In the genomic region with DNA sequence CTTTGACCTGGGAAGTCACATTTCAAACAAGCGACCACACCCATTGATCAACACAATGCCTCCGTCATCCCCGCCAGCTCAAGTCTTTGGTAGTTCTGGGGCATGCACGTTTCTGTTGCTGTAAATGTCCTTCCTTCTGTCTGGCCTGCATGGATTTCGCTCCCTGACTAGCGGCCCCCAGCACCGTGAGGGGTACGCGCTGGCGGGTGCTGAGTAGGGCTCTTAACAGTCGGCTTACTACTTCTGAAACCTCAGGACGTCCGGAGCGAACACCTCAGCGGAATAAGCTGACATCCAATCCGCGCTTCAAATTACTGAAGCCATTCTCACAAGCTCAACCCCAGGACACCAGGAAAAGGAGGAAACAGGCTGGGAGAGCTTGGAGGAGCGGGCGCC, we compare ENCODE assay signal across 7 cellular contexts. TPM values are rescaled to one million over a fixed set of nuclear protein-coding genes. Genes with fewer than 3 reads are reported as not detected.
DNase-seq lines count a peak whose midpoint lies in the region; ATAC-seq, FAIRE-seq and TF ChIP-seq lines count a peak whose summit lies in the region.

No MANE protein-coding gene starts in this region.

- peaks cover 22 to 40% (median 24%) of the 10 kb centered on the region in 3 donors for H3K4me1 ChIP-seq in pancreas

- intact Hi-C loops in pancreas (cut with DNase I) = no loop called here

- WGBS in pancreas, 2 donors = 0% methylated on average over 19 of the region's 19 CpGs

- no peak for TF ChIP-seq CTCF in GM12875 (IDR thresholded peaks at IDR 0.05; ENCODE audit: borderline replicate concordance, insufficient read depth, low read depth, low read length)
- no peak for TF ChIP-seq CTCF in fibroblast of pulmonary artery (IDR thresholded peaks at IDR 0.05; ENCODE audit: low read length, missing control alignments)
- no peak for TF ChIP-seq CTCF in pancreas (IDR thresholded peaks at IDR 0.05)

- peak overlapping the region; percentile 90 for H3K27ac ChIP-seq in KOPT-K1 (ENCODE audit: low read depth, low read length, poor library complexity, severe bottlenecking)
- peak overlapping the region; percentile 98 to 99 (median 98) for H3K27ac ChIP-seq in pancreas

- peak; percentile 36 for ATAC-seq in GM21723 (IDR thresholded peaks at IDR 0.05; ENCODE audit: unreplicated experiment)
- peak in 3 of 4 donors; percentile 5 to 21 (median 12) for ATAC-seq in pancreas

- H3K27me3 ChIP-seq in pancreas = no peaks in the 10 kb centered on the region

- H3K36me3 ChIP-seq in KOPT-K1 (ENCODE audit: insufficient read depth, low read length) (peaks cover 11% of the 10 kb centered on the region), pancreas (no peaks in the 10 kb centered on the region)

- H3K9me3 ChIP-seq in KOPT-K1 (ENCODE audit: insufficient read depth, low read length, poor library complexity, severe bottlenecking) (no peaks in the 10 kb centered on the region), pancreas (no peaks in the 10 kb centered on the region)

- DNase-seq in activated CD8-positive, alpha-beta memory T cell treated with anti-CD3 and anti-CD28 coated beads, Interleukin-2, amount 50 U/mL, for 1 hour (ENCODE audit: extremely low read depth) = peak; percentile 16
- DNase-seq in fibroblast of pulmonary artery (ENCODE audit: low read depth) (peak; percentile 31), pancreas (no peak), NCI-H446 treated with DMSO at 0.1 percent for 48 hours (lab: John Stamatoyannopoulos, UW) (no peak)

- no peak for FAIRE-seq in pancreas (lab: Jason Lieb, UNC)

- H3K4me3 ChIP-seq in GM12875 (ENCODE audit: low read depth, low read length) (peak overlapping the region; percentile 98), fibroblast of pulmonary artery (replicated peaks; ENCODE audit: low read depth, low read length) (peak overlapping the region; percentile 81), pancreas (peak overlapping the region; percentile 50 to 95 (median 80))

RNA-seq across cellular contexts. Expression of gene NUDCD3, which starts 0.5 kb away (rescaled TPM):
- 10 to 100 TPM; 32.9 to 62.1 (median 37.2) TPM for total RNA-seq in pancreas
- polyA plus RNA-seq in pancreas = 10 to 100 TPM; 22.4 to 24.1 TPM

RNA-seq across cellular contexts. Expression of gene NPC1L1, which starts 51.2 kb away (rescaled TPM):
- under 1 TPM; 0.20 to 0.98 (median 0.60) TPM for total RNA-seq in pancreas
- polyA plus RNA-seq in pancreas = 1 to 10 TPM in 1 of 2 donors, under 1 TPM in 1; 0.61 to 3.4 TPM

Comparison
In these comparisons a context has a peak if more than half of its experiments do, and no peak if none do; other contexts are left out.
1. DNase-seq: peak in activated CD8-positive, alpha-beta memory T cell treated with anti-CD3 and anti-CD28 coated beads, Interleukin-2, amount 50 U/mL, for 1 hour (single experiment) and fibroblast of pulmonary artery (single experiment); none in pancreas (0 of 6) and NCI-H446 treated with DMSO at 0.1 percent for 48 hours (single experiment).
2. Peak in every context shown above with its lines, with median percentiles within 50 percentile points of each other: H3K4me3 ChIP-seq.